ENCODE assay signal across 9 cellular contexts in the genomic region with DNA sequence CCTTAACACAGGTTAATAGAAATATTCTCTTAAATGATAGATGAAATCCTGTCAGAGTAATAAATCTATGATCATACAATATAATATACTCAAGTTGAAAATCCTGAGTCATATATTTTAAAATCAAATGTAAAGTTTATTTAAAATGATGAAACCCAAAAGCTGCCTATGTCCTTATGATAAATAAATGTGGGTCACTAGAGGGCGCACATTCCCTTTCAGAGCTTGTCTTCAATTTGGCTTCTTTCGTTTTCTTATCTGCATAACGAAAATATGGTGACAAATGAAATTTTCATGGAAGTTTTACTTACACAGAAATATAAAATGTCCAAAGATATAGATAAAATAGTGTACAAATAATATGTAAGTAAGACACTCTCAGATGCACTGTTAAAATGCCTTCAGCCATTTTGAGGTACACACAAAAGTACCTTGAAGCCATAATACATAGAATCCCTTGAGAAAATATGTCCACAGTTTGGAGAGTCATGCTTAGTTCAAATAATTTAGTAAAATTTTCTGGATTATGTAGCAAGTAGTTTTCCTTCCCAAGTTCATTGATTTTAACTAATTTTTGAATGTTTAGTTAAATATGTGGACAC.
DNase-seq lines count a peak whose midpoint lies in the region; ATAC-seq, FAIRE-seq and TF ChIP-seq lines count a peak whose summit lies in the region.
"Had no signal": no experiment of that assay in that cellular context is flagged by ENCODE, and none has a peak within 500 bp of the region (broad histone marks: within the 10 kb centered on the region; RNA-seq: fewer than 3 reads in every experiment).

No MANE protein-coding gene starts in this region.

- H3K27me3 Mint-ChIP-seq in activated CD4-positive, alpha-beta T cell treated with anti-CD3 and anti-CD28 coated beads for 36 hours = no peaks in the 10 kb centered on the region
- no peaks in the 10 kb centered on the region for H3K27me3 Mint-ChIP-seq in nephron (ENCODE audit: low read depth)

- H2AFZ ChIP-seq in OCI-LY3 (ENCODE audit: low read depth, low read length) (peak overlapping the region; percentile 76), H1 (ENCODE audit: low read length) (no peak overlapping the region)

- H3K56ac ChIP-seq in H1 (replicated peaks; ENCODE audit: insufficient read length, low read depth, low read length) = no peak overlapping the region

- H3K9me3 ChIP-seq in OCI-LY3 (ENCODE audit: insufficient read depth, low read length) (no peaks in the 10 kb centered on the region), H1 (ENCODE audit: insufficient read depth in 2 of 2, low read depth in 1 of 2, low read length in 1 of 2) (no peaks in the 10 kb centered on the region)

- H3K36me3 ChIP-seq in OCI-LY3 (replicated peaks; ENCODE audit: low read depth, low read length) (no peaks in the 10 kb centered on the region), H1 (ENCODE audit: control insufficient read depth in 2 of 4, insufficient read depth in 4 of 4, low read length in 3 of 4) (no peaks in the 10 kb centered on the region)

- TF ChIP-seq EP300 in H1 (IDR thresholded peaks at IDR 0.05; ENCODE audit: borderline replicate concordance in 1 of 2, low read depth in 2 of 2, low read length in 2 of 2) = no peak

- H3K14ac ChIP-seq in H1 (ENCODE audit: insufficient read length) = no peak overlapping the region

- peak; percentile 56 to 59 for TF ChIP-seq RAD21 in H1 (IDR thresholded peaks at IDR 0.05 in 1 of 2, conservative IDR thresholded peaks at IDR 0.05 in 1 of 2; ENCODE audit: low read depth in 2 of 2, low read length in 2 of 2)

- H3K79me2 ChIP-seq in OCI-LY3 (ENCODE audit: low read length) (no peaks in the 10 kb centered on the region), H1 (ENCODE audit: control insufficient read depth in 1 of 2, insufficient read depth in 2 of 2, low read length in 2 of 2) (no peaks in the 10 kb centered on the region)

- WGBS in H1 (ENCODE audit: extremely low coverage in 1 of 2, insufficient coverage in 1 of 2, insufficient read length in 1 of 2, insufficient replicate concordance in 2 of 2, low coverage in 1 of 2, low lambda C conversion rate in 2 of 2, missing lambda C conversion rate in 1 of 2), 2 experiments = 8% methylated on average over 3 of the region's 3 CpGs; no CpG with 5 or more reads in 1 of the 2 experiments

- H3K9ac ChIP-seq in OCI-LY3 (ENCODE audit: low read length) = peak overlapping the region; percentile 39
- H3K9ac ChIP-seq in H1 (replicated peaks in 1 of 4; ENCODE audit: extremely low read depth in 1 of 4, low read depth in 3 of 4, low read length in 3 of 4) = no peak overlapping the region

- H3K4me3 ChIP-seq in OCI-LY3 (ENCODE audit: low read length) (peak overlapping the region; percentile 70), H1 (ENCODE audit: extremely low read depth in 1 of 4, insufficient read depth in 2 of 4, low read depth in 3 of 4, low read length in 4 of 4) (no peak overlapping the region)

- H3K27me3 ChIP-seq in OCI-LY3 (ENCODE audit: low read depth, low read length) (no peaks in the 10 kb centered on the region), H1 (replicated peaks in 1 of 4; ENCODE audit: control insufficient read depth in 3 of 4, extremely low read depth in 1 of 4, insufficient read depth in 3 of 4, low read length in 3 of 4) (no peaks in the 10 kb centered on the region)

- CTCF ChIA-PET in activated CD4-positive, alpha-beta T cell treated with anti-CD3 and anti-CD28 coated beads for 36 hours (lab: Charles Lee) = interaction anchor here (1.3 kb wide), 1 partner anchor 21 kb away, joined by 3 read pairs; no protein-coding TSS in a partner anchor
- CTCF ChIA-PET in H1 (lab: Charles Lee; ENCODE audit: partially characterized antibody) = interaction anchor here (0.6 to 2.4 kb wide), 6 partner anchors 11 to 1796 kb away, joined by 3 to 7 read pairs (median 3); no protein-coding TSS in a partner anchor

- H3K27ac ChIP-seq in OCI-LY3 (ENCODE audit: low read length) = no peak overlapping the region
- H3K27ac ChIP-seq in H1 (ENCODE audit: low read depth, low read length) = no peak overlapping the region

- FAIRE-seq in H1 (lab: Jason Lieb, UNC) = peak; percentile 50

- no peak overlapping the region for H3K23ac ChIP-seq in H1 (ENCODE audit: insufficient read length)

- no peak overlapping the region for H2AK5ac ChIP-seq in H1 (ENCODE audit: low read depth, low read length)

- H3K18ac ChIP-seq in H1 (ENCODE audit: extremely low read depth, low read length) = no peak overlapping the region

- no peak overlapping the region for H4K8ac ChIP-seq in H1 (ENCODE audit: extremely low read depth, insufficient read depth, low read length)

- peak; percentile 72 for TF ChIP-seq CTCF in OCI-LY3 (IDR thresholded peaks at IDR 0.05; ENCODE audit: low read depth, low read length)
- TF ChIP-seq CTCF in H1 (IDR thresholded peaks at IDR 0.05; ENCODE audit: control extremely low read depth in 1 of 3, insufficient read depth in 1 of 3, low read depth in 1 of 3, low read length in 3 of 3) = peak in 2 of 3 experiments; percentile 13 to 23; a peak in 2 of 4 replicates
- TF ChIP-seq CTCF in nephron (IDR thresholded peaks at IDR 0.05; ENCODE audit: unreplicated experiment in 3 of 3) = peak; percentile 71 to 88 (median 82)

- H3K9me3 Mint-ChIP-seq in activated CD4-positive, alpha-beta T cell treated with anti-CD3 and anti-CD28 coated beads for 36 hours (ENCODE audit: low read depth) = no peaks in the 10 kb centered on the region
- no peaks in the 10 kb centered on the region for H3K9me3 Mint-ChIP-seq in nephron
- H3K9me3 Mint-ChIP-seq: activated naive CD4-positive, alpha-beta T cell treated with anti-CD3 and anti-CD28 coated beads, Interleukin-2, amount 50 U/mL, for 72 hours had no signal

- no peaks in the 10 kb centered on the region for H3K23me2 ChIP-seq in H1 (ENCODE audit: low read depth, low read length)

- ATAC-seq in activated CD4-positive, alpha-beta T cell treated with anti-CD3 and anti-CD28 coated beads for 36 hours = no peak
- ATAC-seq in HG02938 (IDR thresholded peaks at IDR 0.05; ENCODE audit: unreplicated experiment) (peak; percentile 49), GM19452 (IDR thresholded peaks at IDR 0.05; ENCODE audit: unreplicated experiment) (no peak)
- ATAC-seq: activated naive CD4-positive, alpha-beta T cell treated with anti-CD3 and anti-CD28 coated beads, Interleukin-2, amount 50 U/mL, for 72 hours had no signal

- TF ChIP-seq POLR2A in H1 (IDR thresholded peaks at IDR 0.05; ENCODE audit: control extremely low read depth in 1 of 2, low read depth in 2 of 2, low read length in 2 of 2) = no peak

- H3K4me1 ChIP-seq in OCI-LY3 (ENCODE audit: low read length) (peaks cover 17% of the 10 kb centered on the region), H1 (replicated peaks in 1 of 4; ENCODE audit: control insufficient read depth in 3 of 4, insufficient read depth in 4 of 4, low read length in 3 of 4) (no peaks in the 10 kb centered on the region)

- no peaks in the 10 kb centered on the region for H3K36me3 Mint-ChIP-seq in activated CD4-positive, alpha-beta T cell treated with anti-CD3 and anti-CD28 coated beads for 36 hours (ENCODE audit: low read depth)
- H3K36me3 Mint-ChIP-seq in nephron (ENCODE audit: low read depth) = no peaks in the 10 kb centered on the region
- H3K36me3 Mint-ChIP-seq: activated naive CD4-positive, alpha-beta T cell treated with anti-CD3 and anti-CD28 coated beads, Interleukin-2, amount 50 U/mL, for 72 hours had no signal

- H4K5ac ChIP-seq in H1 (ENCODE audit: insufficient read length, low read depth, low read length) = no peak overlapping the region

- no peaks in the 10 kb centered on the region for H4K20me1 ChIP-seq in OCI-LY3 (ENCODE audit: insufficient read depth, low read length)
- H4K20me1 ChIP-seq in H1 (replicated peaks in 1 of 2; ENCODE audit: control insufficient read depth in 1 of 2, insufficient read depth in 2 of 2, low read length in 2 of 2) = no peaks in the 10 kb centered on the region

- no peak overlapping the region for H2BK12ac ChIP-seq in H1 (ENCODE audit: low read depth, low read length)

- intact Hi-C loops in activated CD4-positive, alpha-beta T cell treated with anti-CD3 and anti-CD28 coated beads for 36 hours (cut with DNase I, micrococcal nuclease) = loop anchor here in 1 of 2 experiments (2.0 to 5.0 kb wide), 2 partner anchors 806 to 1771 kb away; no protein-coding TSS in a partner anchor

- no peaks in the 10 kb centered on the region for H3K79me1 ChIP-seq in H1 (ENCODE audit: low read depth, low read length)

- POLR2A ChIA-PET in activated CD4-positive, alpha-beta T cell treated with anti-CD3 and anti-CD28 coated beads for 36 hours (lab: Charles Lee) = no interaction called here
- POLR2A ChIA-PET in H1 (lab: Charles Lee; ENCODE audit: partially characterized antibody) = no interaction called here

- H3K27ac Mint-ChIP-seq in activated CD4-positive, alpha-beta T cell treated with anti-CD3 and anti-CD28 coated beads for 36 hours = no peak overlapping the region
- H3K27ac Mint-ChIP-seq in nephron = no peak overlapping the region
- H3K27ac Mint-ChIP-seq: activated naive CD4-positive, alpha-beta T cell treated with anti-CD3 and anti-CD28 coated beads, Interleukin-2, amount 50 U/mL, for 72 hours had no signal

- H2BK120ac ChIP-seq in H1 (replicated peaks; ENCODE audit: low read depth, low read length) = no peak overlapping the region

- no peak overlapping the region for H2BK15ac ChIP-seq in H1 (ENCODE audit: low read length)

- no peak overlapping the region for H2BK20ac ChIP-seq in H1 (ENCODE audit: low read length)

- H3K4ac ChIP-seq in H1 (replicated peaks; ENCODE audit: insufficient read length, low read depth, low read length) = no peak overlapping the region

- H2BK5ac ChIP-seq in H1 (ENCODE audit: low read depth, low read length) = no peak overlapping the region

- H3K4me2 ChIP-seq in OCI-LY3 (ENCODE audit: low read length) = peak overlapping the region; percentile 67
- no peak overlapping the region for H3K4me2 ChIP-seq in H1 (ENCODE audit: insufficient read depth in 1 of 2, low read depth in 2 of 2, low read length in 2 of 2)

- H3K4me1 Mint-ChIP-seq in activated CD4-positive, alpha-beta T cell treated with anti-CD3 and anti-CD28 coated beads for 36 hours = no peaks in the 10 kb centered on the region
- peaks cover 6% of the 10 kb centered on the region for H3K4me1 Mint-ChIP-seq in nephron

- H4K91ac ChIP-seq in H1 (replicated peaks; ENCODE audit: insufficient read length, low read length) = no peak overlapping the region

- H3K4me3 Mint-ChIP-seq in activated CD4-positive, alpha-beta T cell treated with anti-CD3 and anti-CD28 coated beads for 36 hours = no peak overlapping the region
- H3K4me3 Mint-ChIP-seq in nephron = peak overlapping the region; percentile 32 to 71 (median 68)

- DNase-seq in activated CD4-positive, alpha-beta T cell treated with anti-CD3 and anti-CD28 coated beads for 36 hours = peak; percentile 14
- DNase-seq in activated CD4-positive, alpha-beta T cell treated with anti-CD3 and anti-CD28 coated beads, Interleukin-2, amount 50 U/mL, for 4 hours = no peak
- DNase-seq in H1 (ENCODE audit: low read depth in 1 of 2, low spot score in 2 of 2) (no peak), occipital lobe (lab: John Stamatoyannopoulos, UW) (no peak)

TF ChIP-seq in H1, 55 proteins besides CTCF, POLR2A, EP300 and RAD21 (continues in another document):
- TF ChIP-seq HDAC6 (IDR thresholded peaks at IDR 0.05; ENCODE audit: low read depth, low read length) = no peak
- no peak for TF ChIP-seq GABPA (IDR thresholded peaks at IDR 0.05; ENCODE audit: borderline replicate concordance, insufficient read depth, low read length)

Comparison
In these comparisons a context has a peak if more than half of its experiments do, and no peak if none do; other contexts are left out.
1. CTCF ChIP-seq: peak in every context shown above with its lines; median percentile 82 in nephron; 72 in OCI-LY3; 18 in H1.